Comparison of ENCODE assay signal across 8 cellular contexts in the genomic region with DNA sequence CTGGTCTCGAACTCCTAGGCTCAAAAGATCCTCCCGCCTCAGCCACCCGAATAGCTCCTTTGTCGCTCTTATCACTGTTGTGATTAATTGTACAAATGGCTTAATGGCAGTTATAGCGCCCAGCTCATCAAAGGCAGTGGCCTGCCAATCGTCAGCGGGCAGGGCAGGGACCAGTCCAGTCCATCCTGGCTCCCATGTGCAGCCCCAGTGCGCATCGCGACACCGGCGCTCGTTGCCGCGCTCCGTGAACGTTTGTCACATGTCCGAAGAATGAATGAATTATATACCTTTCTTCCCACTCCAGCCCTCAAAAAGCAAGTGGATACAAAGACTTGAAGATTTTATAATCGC. TPM values are rescaled to one million over a fixed set of nuclear protein-coding genes. Genes with fewer than 3 reads are reported as not detected.
DNase-seq lines count a peak whose midpoint lies in the region; ATAC-seq and TF ChIP-seq lines count a peak whose summit lies in the region.

No MANE protein-coding gene starts in this region.

- H3K27me3 Mint-ChIP-seq in activated naive CD8-positive, alpha-beta T cell: no peaks in the 10 kb centered on the region

- H3K36me3 Mint-ChIP-seq in activated naive CD8-positive, alpha-beta T cell: no peaks in the 10 kb centered on the region

- no peaks in the 10 kb centered on the region for H3K27me3 ChIP-seq in BJ (ENCODE audit: control insufficient read depth, insufficient read depth, low read length)

- H3K4me3 ChIP-seq in BJ (ENCODE audit: low read depth, low read length): peak overlapping the region; percentile 51

- H3K27ac Mint-ChIP-seq in activated naive CD8-positive, alpha-beta T cell: peak overlapping the region; percentile 98

- no peak for DNase-seq in BJ (ENCODE audit: low read depth)
- DNase-seq in NCI-H524 treated with DMSO at 0.1 percent for 48 hours (lab: John Stamatoyannopoulos, UW): peak; percentile 28
- peak; percentile 58 for DNase-seq in left cardiac atrium
- peak in 6 of 10 donors; percentile 37 to 93 (median 51) for DNase-seq in posterior cingulate gyrus
- DNase-seq in middle frontal gyrus (ENCODE audit: extremely low spot score, low spot score): no peak

- no peak for TF ChIP-seq CTCF in BJ (IDR thresholded peaks at IDR 0.05; ENCODE audit: insufficient read depth, low read depth, low read length)

- peak; percentile 27 for ATAC-seq in GM21529 (IDR thresholded peaks at IDR 0.05; ENCODE audit: unreplicated experiment)
- peak; percentile 44 to 53 for ATAC-seq in left cardiac atrium
- ATAC-seq in GM19328 (IDR thresholded peaks at IDR 0.05; ENCODE audit: unreplicated experiment): no peak

- no peaks in the 10 kb centered on the region for H3K9me3 Mint-ChIP-seq in activated naive CD8-positive, alpha-beta T cell (ENCODE audit: low read depth)

- CTCF ChIA-PET in BJ (lab: Yijun Ruan, JAX): interaction anchor here (0.8 to 6.8 kb wide), 11 partner anchors 8 to 54 kb away, joined by 3 to 75 read pairs (median 5); partner anchors contain the start of genes KRTCAP2, MTX1 and THBS3

- peak overlapping the region; percentile 91 for H3K4me3 Mint-ChIP-seq in activated naive CD8-positive, alpha-beta T cell

- POLR2A ChIA-PET in BJ (lab: Charles Lee): no interaction called here

- peaks cover 21% of the 10 kb centered on the region for H3K4me1 Mint-ChIP-seq in activated naive CD8-positive, alpha-beta T cell (ENCODE audit: low read depth)

- intact Hi-C loops in left cardiac atrium (cut with DNase I) (no loop called here), posterior cingulate gyrus (cut with DNase I) (loop anchor here (1.0 kb wide), 1 partner anchor 17 kb away; no protein-coding TSS in a partner anchor)

- H3K36me3 ChIP-seq in BJ (ENCODE audit: control insufficient read depth, insufficient read depth, low read length): no peaks in the 10 kb centered on the region

RNA-seq across cellular contexts. Expression of gene MTX1, which starts 18.4 kb away (rescaled TPM):
- 56.5 and 72.7 TPM in 2 replicates for polyA plus RNA-seq in BJ (2011; rRNA removed)
- 32.6 and 60.6 TPM in 2 replicates for polyA minus RNA-seq in BJ (2011; rRNA and poly(A)+ RNA removed)
- total RNA-seq in left cardiac atrium: 10 to 100 TPM; 19.7 to 25.5 TPM

RNA-seq across cellular contexts. Expression of gene THBS3, which starts 19.2 kb away (rescaled TPM):
- 48.0 and 61.4 TPM in 2 replicates for polyA plus RNA-seq in BJ (2011; rRNA removed)
- polyA minus RNA-seq in BJ (2011; rRNA and poly(A)+ RNA removed): 30.9 and 40.7 TPM in 2 replicates
- 10 to 100 TPM; 17.9 to 18.6 TPM for total RNA-seq in left cardiac atrium

RNA-seq across cellular contexts. Expression of gene ENTREP3, which starts 28.4 kb away (rescaled TPM):
- 10.3 and 15.7 TPM in 2 replicates for polyA plus RNA-seq in BJ (2011; rRNA removed)
- 6.6 and 9.8 TPM in 2 replicates for polyA minus RNA-seq in BJ (2011; rRNA and poly(A)+ RNA removed)
- 10 to 100 TPM; 16.1 to 18.7 TPM for total RNA-seq in left cardiac atrium

RNA-seq across cellular contexts. Expression of gene SCAMP3, which starts 35.3 kb away (rescaled TPM):
- polyA plus RNA-seq in BJ (2011; rRNA removed): 147 and 193 TPM in 2 replicates
- 70.5 and 116 TPM in 2 replicates for polyA minus RNA-seq in BJ (2011; rRNA and poly(A)+ RNA removed)
- total RNA-seq in left cardiac atrium: 10 to 100 TPM; 53.6 to 66.4 TPM

RNA-seq across cellular contexts. Expression of gene CLK2, which starts 46.4 kb away (rescaled TPM):
- 46.1 and 57.4 TPM in 2 replicates for polyA plus RNA-seq in BJ (2011; rRNA removed)
- polyA minus RNA-seq in BJ (2011; rRNA and poly(A)+ RNA removed): 38.6 and 41.2 TPM in 2 replicates
- total RNA-seq in left cardiac atrium: 10 to 100 TPM; 19.7 to 23.8 TPM

Comparison
In these comparisons a context has a peak if more than half of its experiments do, and no peak if none do; other contexts are left out.
1. DNase-seq: peak in NCI-H524 treated with DMSO at 0.1 percent for 48 hours (single experiment), left cardiac atrium (single experiment) and posterior cingulate gyrus (6 of 10); none in BJ (single experiment) and middle frontal gyrus (single experiment).